Comparison of ENCODE assay signal across 8 cellular contexts in the genomic region with DNA sequence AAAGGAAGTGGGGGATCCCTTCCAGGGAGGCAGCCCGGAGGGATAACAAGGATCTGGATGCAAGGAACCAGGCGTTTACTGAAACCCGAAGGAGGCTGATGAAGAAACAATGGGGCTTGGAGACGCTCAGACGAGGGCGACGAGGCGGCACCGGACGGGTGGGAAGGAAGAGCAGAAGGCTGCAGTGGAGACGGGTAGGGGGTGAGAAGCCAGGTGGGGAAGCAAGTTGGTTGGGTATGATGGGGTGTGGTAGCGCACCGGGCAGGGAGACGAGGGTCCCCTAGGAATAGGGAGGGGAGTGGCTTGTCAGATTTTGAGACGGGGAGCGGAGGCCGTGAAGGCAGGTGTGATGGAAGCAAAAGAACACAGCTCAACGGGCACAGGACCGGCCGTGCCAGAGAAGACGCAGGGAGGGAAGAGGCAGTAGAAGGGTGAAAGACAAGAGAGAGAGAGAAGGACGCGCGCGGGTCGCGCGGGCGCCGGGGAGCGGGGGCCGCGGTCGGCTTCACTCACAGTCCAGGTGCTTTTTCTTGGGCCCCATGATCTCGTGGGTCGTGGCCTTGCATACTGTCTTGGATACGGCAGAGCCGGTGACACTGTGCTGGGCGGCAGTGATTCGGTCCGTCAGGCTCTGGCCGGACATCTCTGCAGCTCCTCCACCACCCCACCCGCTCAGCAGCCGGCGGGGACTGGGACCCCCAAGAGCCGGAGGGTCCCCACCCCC. TPM values are rescaled to one million over a fixed set of nuclear protein-coding genes. Genes with fewer than 3 reads are reported as not detected.
DNase-seq lines count a peak whose midpoint lies in the region; ATAC-seq and TF ChIP-seq lines count a peak whose summit lies in the region.

No MANE protein-coding gene starts in this region.

- H3K36me3 ChIP-seq in BJ (ENCODE audit: control insufficient read depth, insufficient read depth, low read length): no peaks in the 10 kb centered on the region
- no peaks in the 10 kb centered on the region for H3K36me3 ChIP-seq in RWPE2 (ENCODE audit: low read depth)
- H3K36me3 ChIP-seq in adipocyte (ENCODE audit: control insufficient read depth, insufficient read depth, low read length, severe bottlenecking): no peaks in the 10 kb centered on the region
- no peaks in the 10 kb centered on the region for H3K36me3 ChIP-seq in right atrium auricular region
- no peaks in the 10 kb centered on the region for H3K36me3 ChIP-seq in prostate gland

- H3K4me1 ChIP-seq in RWPE2 (ENCODE audit: insufficient read depth, poor library complexity, severe bottlenecking): peaks cover 37% of the 10 kb centered on the region
- H3K4me1 ChIP-seq in adipocyte (ENCODE audit: control insufficient read depth, insufficient read depth, low read length): peaks cover 48% of the 10 kb centered on the region
- peaks cover 0 to 46% of the 10 kb centered on the region in 2 donors for H3K4me1 ChIP-seq in right atrium auricular region
- no peaks in the 10 kb centered on the region for H3K4me1 ChIP-seq in prostate gland (replicated peaks)

- no peaks in the 10 kb centered on the region for H3K9me3 ChIP-seq in RWPE2 (ENCODE audit: severe bottlenecking)
- no peaks in the 10 kb centered on the region for H3K9me3 ChIP-seq in adipocyte (ENCODE audit: control insufficient read depth, low read length)
- no peaks in the 10 kb centered on the region for H3K9me3 ChIP-seq in right atrium auricular region
- no peaks in the 10 kb centered on the region for H3K9me3 ChIP-seq in prostate gland

- CTCF ChIA-PET in BJ (lab: Yijun Ruan, JAX): interaction anchor here (0.6 to 3.3 kb wide), 11 partner anchors 17 to 368 kb away, joined by 3 to 15 read pairs (median 4); no protein-coding TSS in a partner anchor

- DNase-seq in BJ (ENCODE audit: low read depth): no peak
- DNase-seq in RWPE2 (ENCODE audit: low spot score): no peak
- DNase-seq in adipocyte (ENCODE audit: low read depth): peak; percentile 60
- no peak for DNase-seq in right atrium auricular region (ENCODE audit: low spot score)
- DNase-seq in prostate gland (ENCODE audit: low spot score): peak; percentile 33
- no peak for DNase-seq in NK-92 treated with Interleukin-12 subunit alpha and Interleukin-12 subunit beta, amount 100 ng/mL, for 24 hours (lab: John Stamatoyannopoulos, UW)

- TF ChIP-seq CTCF in BJ (IDR thresholded peaks at IDR 0.05; ENCODE audit: insufficient read depth, low read depth, low read length) (no peak), RWPE2 (IDR thresholded peaks at IDR 0.05; ENCODE audit: poor library complexity, severe bottlenecking) (no peak), right atrium auricular region (IDR thresholded peaks at IDR 0.05) (no peak), prostate gland (IDR thresholded peaks at IDR 0.05) (no peak)

- H3K27me3 ChIP-seq in BJ (ENCODE audit: control insufficient read depth, insufficient read depth, low read length) (no peaks in the 10 kb centered on the region), RWPE2 (ENCODE audit: insufficient read depth, poor library complexity, severe bottlenecking) (no peaks in the 10 kb centered on the region), adipocyte (replicated peaks; ENCODE audit: control insufficient read depth, insufficient read depth, low read length) (no peaks in the 10 kb centered on the region), right atrium auricular region (no peaks in the 10 kb centered on the region), prostate gland (replicated peaks; ENCODE audit: insufficient read depth) (no peaks in the 10 kb centered on the region)

- POLR2A ChIA-PET in BJ (lab: Charles Lee): interaction anchor here (0.5 to 1.7 kb wide), 4 partner anchors 21 to 177 kb away, joined by 3 to 6 read pairs (median 4); no protein-coding TSS in a partner anchor

- H3K27ac ChIP-seq in RWPE2 (ENCODE audit: poor library complexity, severe bottlenecking) (peak overlapping the region; percentile 91), right atrium auricular region (peak overlapping the region; percentile 96), prostate gland (peak overlapping the region; percentile 94 to 95)

- peak overlapping the region; percentile 62 for H3K4me3 ChIP-seq in BJ (ENCODE audit: low read depth, low read length)
- H3K4me3 ChIP-seq in RWPE2 (ENCODE audit: severe bottlenecking): peak overlapping the region; percentile 68
- peak overlapping the region; percentile 99 for H3K4me3 ChIP-seq in adipocyte (ENCODE audit: low read length)
- H3K4me3 ChIP-seq in right atrium auricular region: peak overlapping the region; percentile 76 to 95
- peak overlapping the region; percentile 91 to 98 for H3K4me3 ChIP-seq in prostate gland

- under 1% methylated on average over 40 of the region's 46 CpGs for WGBS in prostate gland

- intact Hi-C loops in prostate gland (cut with DNase I): loop anchor here (10.0 kb wide), 1 partner anchor 123 kb away; no protein-coding TSS in a partner anchor

- peak overlapping the region; percentile 99 for H3K9ac ChIP-seq in adipocyte (ENCODE audit: low read length)

- ATAC-seq in GM19025 (IDR thresholded peaks at IDR 0.05; ENCODE audit: low read depth, unreplicated experiment) (peak; percentile 1), HG03175 (IDR thresholded peaks at IDR 0.05; ENCODE audit: unreplicated experiment) (peak; percentile 14), RWPE2 (ENCODE audit: low read depth) (peak; percentile 1)

- no peak for TF ChIP-seq POLR2A in prostate gland (IDR thresholded peaks at IDR 0.05)

RNA-seq across cellular contexts. Expression of a gene that starts 0.6 kb away (rescaled TPM):
- polyA plus RNA-seq in BJ (2011; rRNA removed): 215 and 303 TPM in 2 replicates
- 264 and 323 TPM in 2 replicates for polyA minus RNA-seq in BJ (2011; rRNA and poly(A)+ RNA removed)
- total RNA-seq in right atrium auricular region: 100 to 1,000 TPM; 166 to 286 TPM
- total RNA-seq in prostate gland: 100 to 1,000 TPM; 144 to 206 TPM

Comparison
In these comparisons a context has a peak if more than half of its experiments do, and no peak if none do; other contexts are left out.
1. DNase-seq: peak in adipocyte (single experiment) and prostate gland (single experiment); none in BJ (single experiment), RWPE2 (single experiment), right atrium auricular region (single experiment) and NK-92 treated with Interleukin-12 subunit alpha and Interleukin-12 subunit beta, amount 100 ng/mL, for 24 hours (single experiment).
2. Peak in every context shown above with its lines, with median percentiles within 50 percentile points of each other: H3K4me3 ChIP-seq, ATAC-seq and H3K27ac ChIP-seq.